Comparison of ENCODE assay signal across 1 cellular context in genomic region chr3:111694471-111694870, GRCh38.
TF ChIP-seq lines count a peak whose summit lies in the region.

No MANE protein-coding gene starts in this region.

TF ChIP-seq in A549, 52 proteins besides CTCF, POLR2A, EP300 and RAD21 (continued from another document):
- TF ChIP-seq, protein P1, sequence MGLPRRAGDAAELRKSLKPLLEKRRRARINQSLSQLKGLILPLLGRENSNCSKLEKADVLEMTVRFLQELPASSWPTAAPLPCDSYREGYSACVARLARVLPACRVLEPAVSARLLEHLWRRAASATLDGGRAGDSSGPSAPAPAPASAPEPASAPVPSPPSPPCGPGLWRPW (IDR thresholded peaks at IDR 0.05): no peak
- TF ChIP-seq RARB (CRISPR knock-in tag; IDR thresholded peaks at IDR 0.05) (no peak), HEYL (CRISPR knock-in tag; IDR thresholded peaks at IDR 0.05) (no peak), KDM1A (IDR thresholded peaks at IDR 0.05; ENCODE audit: low read depth) (no peak), HOXA7 (CRISPR knock-in tag; IDR thresholded peaks at IDR 0.05) (no peak)
- TF ChIP-seq, protein P2, sequence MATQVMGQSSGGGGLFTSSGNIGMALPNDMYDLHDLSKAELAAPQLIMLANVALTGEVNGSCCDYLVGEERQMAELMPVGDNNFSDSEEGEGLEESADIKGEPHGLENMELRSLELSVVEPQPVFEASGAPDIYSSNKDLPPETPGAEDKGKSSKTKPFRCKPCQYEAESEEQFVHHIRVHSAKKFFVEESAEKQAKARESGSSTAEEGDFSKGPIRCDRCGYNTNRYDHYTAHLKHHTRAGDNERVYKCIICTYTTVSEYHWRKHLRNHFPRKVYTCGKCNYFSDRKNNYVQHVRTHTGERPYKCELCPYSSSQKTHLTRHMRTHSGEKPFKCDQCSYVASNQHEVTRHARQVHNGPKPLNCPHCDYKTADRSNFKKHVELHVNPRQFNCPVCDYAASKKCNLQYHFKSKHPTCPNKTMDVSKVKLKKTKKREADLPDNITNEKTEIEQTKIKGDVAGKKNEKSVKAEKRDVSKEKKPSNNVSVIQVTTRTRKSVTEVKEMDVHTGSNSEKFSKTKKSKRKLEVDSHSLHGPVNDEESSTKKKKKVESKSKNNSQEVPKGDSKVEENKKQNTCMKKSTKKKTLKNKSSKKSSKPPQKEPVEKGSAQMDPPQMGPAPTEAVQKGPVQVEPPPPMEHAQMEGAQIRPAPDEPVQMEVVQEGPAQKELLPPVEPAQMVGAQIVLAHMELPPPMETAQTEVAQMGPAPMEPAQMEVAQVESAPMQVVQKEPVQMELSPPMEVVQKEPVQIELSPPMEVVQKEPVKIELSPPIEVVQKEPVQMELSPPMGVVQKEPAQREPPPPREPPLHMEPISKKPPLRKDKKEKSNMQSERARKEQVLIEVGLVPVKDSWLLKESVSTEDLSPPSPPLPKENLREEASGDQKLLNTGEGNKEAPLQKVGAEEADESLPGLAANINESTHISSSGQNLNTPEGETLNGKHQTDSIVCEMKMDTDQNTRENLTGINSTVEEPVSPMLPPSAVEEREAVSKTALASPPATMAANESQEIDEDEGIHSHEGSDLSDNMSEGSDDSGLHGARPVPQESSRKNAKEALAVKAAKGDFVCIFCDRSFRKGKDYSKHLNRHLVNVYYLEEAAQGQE (IDR thresholded peaks at IDR 0.05): no peak
